8 cellular contexts compared by ENCODE assay signal in the genomic region with DNA sequence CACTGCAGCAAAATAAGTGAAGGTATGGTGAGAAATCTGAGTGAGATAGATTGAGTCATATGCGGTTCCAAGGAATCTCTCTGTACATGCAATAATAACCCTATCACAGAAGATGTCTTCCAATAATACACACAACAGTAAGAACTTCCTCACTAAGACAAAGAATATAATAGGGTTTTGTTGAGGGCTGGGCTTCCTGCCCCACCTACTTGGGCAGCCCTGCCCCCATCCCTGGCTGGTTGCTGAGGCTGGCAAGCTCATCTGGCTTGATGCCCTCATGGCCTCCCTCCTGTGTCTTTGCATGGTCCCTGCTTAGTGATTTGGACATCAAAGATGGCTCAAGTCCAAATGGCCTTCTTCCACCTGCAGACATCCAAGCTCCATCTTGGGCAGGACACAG. TPM values are rescaled to one million over a fixed set of nuclear protein-coding genes. Genes with fewer than 3 reads are reported as not detected.
DNase-seq lines count a peak whose midpoint lies in the region; ATAC-seq and TF ChIP-seq lines count a peak whose summit lies in the region.

No MANE protein-coding gene starts in this region.

- in situ Hi-C loops in astrocyte of the spinal cord (cut with HindIII; ENCODE audit: low sequenced_read_pairs) (no loop called here), ACHN (cut with HindIII; ENCODE audit: low pct_ligation_motif_present, low pct_unique_long_range_greater_than_20kb, low sequenced_read_pairs) (no loop called here)

- no peak for ATAC-seq in HG02588 (IDR thresholded peaks at IDR 0.05; ENCODE audit: unreplicated experiment)

- H3K4me1 Mint-ChIP-seq in progenitor cell of endocrine pancreas (ENCODE audit: low read depth) = peaks cover 11% of the 10 kb centered on the region

- DNase-seq in DMS79 (lab: John Stamatoyannopoulos, UW) (peak; percentile 4), NCI-H446 treated with DMSO at 0.1 percent for 48 hours (lab: John Stamatoyannopoulos, UW) (peak; percentile 62), astrocyte of the spinal cord (ENCODE audit: low read depth, low spot score) (peak; percentile 17), middle frontal gyrus (ENCODE audit: extremely low spot score, low spot score) (peak; percentile 27), ACHN (no peak), progenitor cell of endocrine pancreas (ENCODE audit: low spot score, unreplicated experiment) (no peak), activated gamma-delta T cell treated with Interleukin-2 at 50 U/mL for 16 hours (no peak)

- H3K27me3 Mint-ChIP-seq in progenitor cell of endocrine pancreas = no peaks in the 10 kb centered on the region

- no peak overlapping the region for H3K27ac Mint-ChIP-seq in progenitor cell of endocrine pancreas

- no peak for TF ChIP-seq CTCF in astrocyte of the spinal cord (IDR thresholded peaks at IDR 0.05; ENCODE audit: low read depth, low read length)
- no peak for TF ChIP-seq CTCF in progenitor cell of endocrine pancreas (IDR thresholded peaks at IDR 0.05; ENCODE audit: unreplicated experiment)

- H3K4me3 Mint-ChIP-seq in progenitor cell of endocrine pancreas (ENCODE audit: low read depth) = no peak overlapping the region

- H3K4me3 ChIP-seq in astrocyte of the spinal cord (ENCODE audit: low read depth, low read length) = no peak overlapping the region

- peaks cover 5% of the 10 kb centered on the region for H3K9me3 Mint-ChIP-seq in progenitor cell of endocrine pancreas (ENCODE audit: low read depth)

- H3K36me3 Mint-ChIP-seq in progenitor cell of endocrine pancreas (ENCODE audit: insufficient read depth) = peaks cover 2% of the 10 kb centered on the region

RNA-seq across cellular contexts. Expression of gene GEMIN8, which starts 2.7 kb away (rescaled TPM):
- 22.7 and 25.4 TPM in 2 replicates for total RNA-seq in progenitor cell of endocrine pancreas

Comparison
In these comparisons a context has a peak if more than half of its experiments do, and no peak if none do; other contexts are left out.
1. DNase-seq: peak in DMS79 (single experiment), NCI-H446 treated with DMSO at 0.1 percent for 48 hours (single experiment), astrocyte of the spinal cord (single experiment) and middle frontal gyrus (single experiment); none in ACHN (single experiment), progenitor cell of endocrine pancreas (single experiment) and activated gamma-delta T cell treated with Interleukin-2 at 50 U/mL for 16 hours (single experiment).